ENCODE assay signal across 8 cellular contexts in genomic region chr9:136482046-136482792, GRCh38. TPM values are rescaled to one million over a fixed set of nuclear protein-coding genes. Genes with fewer than 3 reads are reported as not detected.
DNase-seq lines count a peak whose midpoint lies in the region; ATAC-seq and TF ChIP-seq lines count a peak whose summit lies in the region.

No MANE protein-coding gene starts in this region.

- H3K9me3 ChIP-seq in gastroesophageal sphincter = no peaks in the 10 kb centered on the region

- H3K36me3 Mint-ChIP-seq in activated T-cell treated with anti-CD3 and anti-CD28 coated beads, Interleukin-2, amount 50 U/mL, for 4 hours (ENCODE audit: insufficient read depth) = peaks cover 7% of the 10 kb centered on the region

- peak; percentile 38 for DNase-seq in NK-92 treated with Interleukin-12 subunit alpha and Interleukin-12 subunit beta, amount 100 ng/mL, for 24 hours (lab: John Stamatoyannopoulos, UW)
- no peak for DNase-seq in NK-92 (lab: John Stamatoyannopoulos, UW; ENCODE audit: unreplicated experiment)
- peak; percentile 17 for DNase-seq in LoVo (ENCODE audit: low spot score)
- peak; percentile 25 for DNase-seq in activated T-cell treated with anti-CD3 and anti-CD28 coated beads, Interleukin-2, amount 50 U/mL, for 4 hours
- DNase-seq in renal cortical epithelial cell (ENCODE audit: low read depth) = peak; percentile 34
- DNase-seq in GDM1 (lab: John Stamatoyannopoulos, UW) = no peak
- DNase-seq in C1 segment of cervical spinal cord (lab: John Stamatoyannopoulos, UW) = no peak

- ATAC-seq in activated T-cell treated with anti-CD3 and anti-CD28 coated beads, Interleukin-2, amount 50 U/mL, for 4 hours = peak in 1 of 2 donors; percentile 0
- no peak for ATAC-seq in gastroesophageal sphincter

- no peaks in the 10 kb centered on the region for H3K27me3 Mint-ChIP-seq in activated T-cell treated with anti-CD3 and anti-CD28 coated beads, Interleukin-2, amount 50 U/mL, for 4 hours (ENCODE audit: low read depth)

- H3K4me1 ChIP-seq in gastroesophageal sphincter = peaks cover 3 to 56% (median 20%) of the 10 kb centered on the region in 3 donors

- peak overlapping the region; percentile 99 to 100 (median 100) for H3K27ac ChIP-seq in gastroesophageal sphincter

- no peak for TF ChIP-seq CTCF in gastroesophageal sphincter (IDR thresholded peaks at IDR 0.05)

- H3K27me3 ChIP-seq in gastroesophageal sphincter = no peaks in the 10 kb centered on the region

- peak overlapping the region; percentile 88 for H3K4me3 Mint-ChIP-seq in activated T-cell treated with anti-CD3 and anti-CD28 coated beads, Interleukin-2, amount 50 U/mL, for 4 hours

- TF ChIP-seq POLR2A in gastroesophageal sphincter (IDR thresholded peaks at IDR 0.05) = no peak

- WGBS in gastroesophageal sphincter (ENCODE audit: low coverage in 1 of 2), 2 donors = 0 to 1% methylated on average over 3 to 14 of the region's 39 CpGs

- H3K4me3 ChIP-seq in gastroesophageal sphincter = peak overlapping the region; percentile 99

- no peaks in the 10 kb centered on the region for H3K9me3 Mint-ChIP-seq in activated T-cell treated with anti-CD3 and anti-CD28 coated beads, Interleukin-2, amount 50 U/mL, for 4 hours

- no peak for TF ChIP-seq EP300 in gastroesophageal sphincter (IDR thresholded peaks at IDR 0.05)

- peaks cover 35% of the 10 kb centered on the region for H3K4me1 Mint-ChIP-seq in activated T-cell treated with anti-CD3 and anti-CD28 coated beads, Interleukin-2, amount 50 U/mL, for 4 hours (ENCODE audit: low read depth)

- H3K36me3 ChIP-seq in gastroesophageal sphincter = peaks cover 0 to 27% of the 10 kb centered on the region in 2 donors

RNA-seq across cellular contexts. Expression of gene SEC16A, which starts 0.6 kb away (rescaled TPM):
- total RNA-seq in activated T-cell treated with anti-CD3 and anti-CD28 coated beads, Interleukin-2, amount 50 U/mL, for 4 hours = 10 to 100 TPM; 76.6 to 84.0 (median 78.9) TPM
- total RNA-seq in gastroesophageal sphincter (10 to 100 TPM; 35.5 to 71.0 (median 50.5) TPM), renal cortical epithelial cell (20.8 and 69.4 TPM in 2 replicates)

RNA-seq across cellular contexts. Expression of gene INPP5E, which starts 42.6 kb away (rescaled TPM):
- total RNA-seq in activated T-cell treated with anti-CD3 and anti-CD28 coated beads, Interleukin-2, amount 50 U/mL, for 4 hours = 10 to 100 TPM; 20.7 to 25.2 (median 22.5) TPM
- total RNA-seq in gastroesophageal sphincter = 10 to 100 TPM in 2 of 4 donors, 1 to 10 TPM in 2; 7.2 to 13.1 (median 10.0) TPM
- 4.3 and 11.5 TPM in 2 replicates for total RNA-seq in renal cortical epithelial cell

Comparison
In these comparisons a context has a peak if more than half of its experiments do, and no peak if none do; other contexts are left out.
1. DNase-seq: peak in NK-92 treated with Interleukin-12 subunit alpha and Interleukin-12 subunit beta, amount 100 ng/mL, for 24 hours (single experiment), LoVo (single experiment), activated T-cell treated with anti-CD3 and anti-CD28 coated beads, Interleukin-2, amount 50 U/mL, for 4 hours (single experiment) and renal cortical epithelial cell (single experiment); none in NK-92 (single experiment), GDM1 (single experiment) and C1 segment of cervical spinal cord (0 of 14).